ENCODE assay signal across 8 cellular contexts in the genomic region with DNA sequence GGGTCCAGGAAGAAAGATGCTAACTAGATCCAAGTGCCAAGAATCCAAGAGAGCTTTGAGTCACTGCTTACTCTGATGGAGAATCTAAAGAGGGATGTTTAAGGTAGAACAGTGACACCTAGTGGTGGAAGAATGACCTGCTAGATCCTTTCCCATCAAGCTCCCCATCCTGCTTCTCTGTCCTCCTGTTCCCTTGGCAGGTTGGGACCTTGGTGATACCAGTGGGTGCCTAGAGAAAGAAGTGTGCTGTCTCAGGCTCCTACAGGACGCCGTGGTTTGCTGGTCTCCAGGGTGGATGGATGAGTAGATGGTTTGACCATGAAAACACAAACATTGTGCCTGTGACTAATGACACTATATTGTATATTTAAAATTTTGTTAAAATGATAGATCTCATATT.
DNase-seq lines count a peak whose midpoint lies in the region; ATAC-seq, FAIRE-seq and TF ChIP-seq lines count a peak whose summit lies in the region.

No MANE protein-coding gene starts in this region.

- H3K36me3 ChIP-seq in Panc1 (ENCODE audit: control insufficient read depth, insufficient read depth, low read length) (no peaks in the 10 kb centered on the region), bronchial epithelial cell (ENCODE audit: control insufficient read depth, insufficient read depth, low read length) (no peaks in the 10 kb centered on the region)

- CTCF ChIA-PET in AG04450 (lab: Charles Lee) = interaction anchor here (0.5 to 7.2 kb wide), 42 partner anchors 9 to 1116 kb away, joined by 3 to 106 read pairs (median 4); no protein-coding TSS in a partner anchor
- CTCF ChIA-PET in GM10248 (lab: Yijun Ruan, JAX) = interaction anchor here (0.6 to 8.9 kb wide), 43 partner anchors 9 to 1231 kb away, joined by 3 to 121 read pairs (median 4); no protein-coding TSS in a partner anchor
- CTCF ChIA-PET in HEK293T (lab: Yijun Ruan, JAX) = interaction anchor here (0.7 to 1.5 kb wide), 8 partner anchors 10 to 895 kb away, joined by 3 to 18 read pairs (median 4); no protein-coding TSS in a partner anchor
- CTCF ChIA-PET in Panc1 (lab: Charles Lee) = interaction anchor here (0.5 to 1.9 kb wide), 11 partner anchors 9 to 1824 kb away, joined by 3 to 9 read pairs (median 3); a partner anchor contains a TSS

- POLR2A ChIA-PET in AG04450 (lab: Yijun Ruan, JAX) = no interaction called here
- POLR2A ChIA-PET in GM10248 (lab: Yijun Ruan, JAX) = no interaction called here
- POLR2A ChIA-PET in HEK293T (lab: Yijun Ruan, JAX) = no interaction called here
- POLR2A ChIA-PET in Panc1 (lab: Charles Lee) = interaction anchor here (0.6 kb wide), 1 partner anchor 67 kb away, joined by 6 read pairs; no protein-coding TSS in a partner anchor

- H3K4me3 ChIP-seq in AG04450 (ENCODE audit: low read depth, low read length) (no peak overlapping the region), Panc1 (ENCODE audit: low read depth in 2 of 2, low read length in 2 of 2) (no peak overlapping the region), bronchial epithelial cell (ENCODE audit: low read depth, low read length) (no peak overlapping the region)

- no peaks in the 10 kb centered on the region for H3K27me3 ChIP-seq in AG04450 (ENCODE audit: control insufficient read depth, insufficient read depth, low read length)
- peaks cover 17% of the 10 kb centered on the region for H3K27me3 ChIP-seq in Panc1 (ENCODE audit: control insufficient read depth, insufficient read depth, low read length)
- H3K27me3 ChIP-seq in bronchial epithelial cell (ENCODE audit: control insufficient read depth, insufficient read depth, low read length) = no peaks in the 10 kb centered on the region

- TF ChIP-seq CTCF in AG04450 (IDR thresholded peaks at IDR 0.05; ENCODE audit: low read depth, low read length) (peak; percentile 76), GM10248 (IDR thresholded peaks at IDR 0.05; ENCODE audit: control extremely low read depth, extremely low read depth, low read depth, missing control alignments) (peak; percentile 70), Panc1 (IDR thresholded peaks at IDR 0.05) (peak; percentile 88), bronchial epithelial cell (IDR thresholded peaks at IDR 0.05; ENCODE audit: insufficient read depth, low read length, severe bottlenecking) (peak; percentile 85)

- no peaks in the 10 kb centered on the region for H3K4me1 ChIP-seq in Panc1 (ENCODE audit: control insufficient read depth, insufficient read depth, low read length)

- H3K27ac ChIP-seq in AG04450 (ENCODE audit: low read depth, low read length) = no peak overlapping the region
- no peak overlapping the region for H3K27ac ChIP-seq in Panc1 (ENCODE audit: low read length)

- DNase-seq in AG04450 (ENCODE audit: low read depth, low spot score) (peak; percentile 66), GM10248 (ENCODE audit: extremely low spot score) (peak; percentile 53), HEK293T (ENCODE audit: extremely low spot score) (peak; percentile 71), LoVo (ENCODE audit: low spot score) (peak; percentile 76), Panc1 (ENCODE audit: low read depth, low spot score) (peak; percentile 80), bronchial epithelial cell (ENCODE audit: low read depth) (peak; percentile 89), islet precursor cell (peak; percentile 75)
- peak; percentile 5 for DNase-seq in stimulated activated naive CD8-positive, alpha-beta T cell treated with anti-CD3 and anti-CD28 coated beads, Interleukin-15, Interleukin-2, amounts not matched to agents 100 U/mL and 50 U/mL, for 24 hours

- intact Hi-C loops in Panc1 (cut with micrococcal nuclease; ENCODE audit: unreplicated experiment) = loop anchor here (1.0 to 10.0 kb wide), 2 partner anchors 68 to 477 kb away; no protein-coding TSS in a partner anchor

- peak; percentile 70 for FAIRE-seq in bronchial epithelial cell (lab: Jason Lieb, UNC)

- in situ Hi-C loops in Panc1 (cut with HindIII; ENCODE audit: low pct_unique_long_range_greater_than_20kb, low sequenced_read_pairs) = no loop called here

- BruUV-seq in Panc1 (replicated peaks; lab: Mats Ljungman, UMichigan) = no TSS peak

- H3K9me3 ChIP-seq in AG04450 (ENCODE audit: control insufficient read depth, insufficient read depth, low read length) (no peaks in the 10 kb centered on the region), Panc1 (ENCODE audit: control insufficient read depth, insufficient read depth, low read depth, low read length) (no peaks in the 10 kb centered on the region)

- peak; percentile 91 for ATAC-seq in Panc1
- ATAC-seq in stimulated activated naive CD8-positive, alpha-beta T cell treated with anti-CD3 and anti-CD28 coated beads, Interleukin-15, Interleukin-2, amounts not matched to agents 100 U/mL and 50 U/mL, for 24 hours = peak; percentile 48

TF ChIP-seq in HEK293T, 16 proteins besides CTCF, POLR2A, EP300 and RAD21:
- no peak for TF ChIP-seq ELF4 (IDR thresholded peaks at IDR 0.05)
- no peak for TF ChIP-seq LEF1 (IDR thresholded peaks at IDR 0.05; ENCODE audit: borderline replicate concordance)
- TF ChIP-seq SUZ12 (IDR thresholded peaks at IDR 0.05) = no peak
- TF ChIP-seq, protein P1, sequence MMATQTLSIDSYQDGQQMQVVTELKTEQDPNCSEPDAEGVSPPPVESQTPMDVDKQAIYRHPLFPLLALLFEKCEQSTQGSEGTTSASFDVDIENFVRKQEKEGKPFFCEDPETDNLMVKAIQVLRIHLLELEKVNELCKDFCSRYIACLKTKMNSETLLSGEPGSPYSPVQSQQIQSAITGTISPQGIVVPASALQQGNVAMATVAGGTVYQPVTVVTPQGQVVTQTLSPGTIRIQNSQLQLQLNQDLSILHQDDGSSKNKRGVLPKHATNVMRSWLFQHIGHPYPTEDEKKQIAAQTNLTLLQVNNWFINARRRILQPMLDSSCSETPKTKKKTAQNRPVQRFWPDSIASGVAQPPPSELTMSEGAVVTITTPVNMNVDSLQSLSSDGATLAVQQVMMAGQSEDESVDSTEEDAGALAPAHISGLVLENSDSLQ (IDR thresholded peaks at IDR 0.05) = no peak
- no peak for TF ChIP-seq ZNF384 (IDR thresholded peaks at IDR 0.05)

Comparison
In these comparisons a context has a peak if more than half of its experiments do, and no peak if none do; other contexts are left out.
1. DNase-seq: peak in every context shown above with its lines; median percentile 89 in bronchial epithelial cell; 80 in Panc1; 76 in LoVo; 75 in islet precursor cell; 71 in HEK293T; 66 in AG04450; 53 in GM10248; 5 in stimulated activated naive CD8-positive, alpha-beta T cell treated with anti-CD3 and anti-CD28 coated beads, Interleukin-15, Interleukin-2, amounts not matched to agents 100 U/mL and 50 U/mL, for 24 hours.